In the genomic region with DNA sequence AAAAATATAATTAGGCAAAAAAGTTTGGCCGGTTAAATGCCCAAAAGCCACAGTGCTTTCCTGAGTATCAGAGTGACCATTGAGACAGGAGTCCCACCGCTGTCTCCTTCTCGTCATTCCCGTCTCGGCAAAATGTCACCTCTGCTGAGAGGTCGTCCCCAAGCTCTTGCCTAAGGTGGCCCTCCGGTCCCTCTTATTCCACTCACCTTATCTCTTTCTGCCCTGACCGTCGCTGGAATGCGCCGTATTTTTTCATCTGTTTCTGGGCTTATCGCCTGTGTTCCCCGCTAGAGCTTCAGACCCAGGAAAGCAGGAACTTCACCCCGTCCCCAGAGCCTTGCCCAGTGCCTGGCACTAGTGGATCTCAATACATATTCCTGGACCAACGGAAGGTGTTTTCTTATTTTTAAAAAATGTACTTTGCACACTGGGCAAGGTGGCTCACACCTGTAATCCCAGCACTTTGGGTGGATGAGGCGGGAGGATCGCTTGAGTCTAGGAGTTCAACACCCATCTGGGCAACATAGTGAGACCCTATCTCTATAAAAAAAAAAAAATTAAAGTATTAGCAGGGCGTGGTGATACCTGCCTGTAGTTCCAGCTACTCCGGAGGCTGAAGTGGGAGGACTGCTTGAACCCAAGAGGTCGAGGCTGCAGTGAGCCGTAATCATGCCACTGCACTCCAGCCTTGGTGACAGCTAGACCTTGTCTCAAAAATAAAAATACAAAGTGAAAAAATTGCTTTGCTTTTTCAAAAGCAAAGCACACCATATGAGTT, we compare ENCODE assay signal across 25 cellular contexts.
DNase-seq lines count a peak whose midpoint lies in the region; ATAC-seq, FAIRE-seq and TF ChIP-seq lines count a peak whose summit lies in the region.
"Had no signal": no experiment of that assay in that cellular context is flagged by ENCODE, and none has a peak within 500 bp of the region (broad histone marks: within the 10 kb centered on the region; RNA-seq: fewer than 3 reads in every experiment).

No MANE protein-coding gene starts in this region.

- no peak overlapping the region for H3K4me3 Mint-ChIP-seq in T-helper 17 cell
- peak overlapping the region; percentile 52 for H3K4me3 Mint-ChIP-seq in stimulated activated effector memory CD8-positive, alpha-beta T cell treated with anti-CD3 and anti-CD28 coated beads, Interleukin-12 subunit alpha, Interleukin-12 subunit beta, amount 100 ng/mL, for 72 hours
- H3K4me3 Mint-ChIP-seq: nephron progenitor cell had no signal

- H3K27ac Mint-ChIP-seq in T-helper 17 cell, result peak overlapping the region; percentile 83
- H3K27ac Mint-ChIP-seq in stimulated activated effector memory CD8-positive, alpha-beta T cell treated with anti-CD3 and anti-CD28 coated beads, Interleukin-12 subunit alpha, Interleukin-12 subunit beta, amount 100 ng/mL, for 72 hours, result peak overlapping the region; percentile 19
- H3K27ac Mint-ChIP-seq: nephron progenitor cell had no signal

- H3K4me3 ChIP-seq in left ventricle myocardium inferior (no peak overlapping the region), endothelial cell of umbilical vein (replicated peaks in 1 of 3; ENCODE audit: insufficient read depth in 1 of 3, low read depth in 1 of 3, low read length in 3 of 3) (no peak overlapping the region)
- H3K4me3 ChIP-seq: colonic mucosa, GM12878, Peyer's patch, SJSA1, tibial nerve had no signal

- TF ChIP-seq POLR2A in endothelial cell of umbilical vein (IDR thresholded peaks at IDR 0.05; ENCODE audit: low read depth, low read length), result no peak

- no TSS peak for BruUV-seq in endothelial cell of umbilical vein (replicated peaks; lab: Mats Ljungman, UMichigan)

- H3K9me3 Mint-ChIP-seq in stimulated activated effector memory CD8-positive, alpha-beta T cell treated with anti-CD3 and anti-CD28 coated beads, Interleukin-12 subunit alpha, Interleukin-12 subunit beta, amount 100 ng/mL, for 72 hours, result no peaks in the 10 kb centered on the region
- H3K9me3 Mint-ChIP-seq: IgD-negative memory B cell, nephron progenitor cell had no signal

- no peak for FAIRE-seq in endothelial cell of umbilical vein (lab: Jason Lieb, UNC)
- FAIRE-seq: GM12878 had no signal

- dilution Hi-C loops in endothelial cell of umbilical vein (cut with MboI; ENCODE audit: extremely low pct_ligation_motif_present, low sequenced_read_pairs), result no loop called here

- H3K27ac ChIP-seq in left ventricle myocardium inferior (replicated peaks) (peak overlapping the region; percentile 94), endothelial cell of umbilical vein (ENCODE audit: insufficient read depth, low read depth, low read length) (no peak overlapping the region)
- H3K27ac ChIP-seq: colonic mucosa, SJSA1, tibial nerve, WERI-Rb-1 had no signal

- H3K9me3 ChIP-seq in left ventricle myocardium inferior (replicated peaks) (no peaks in the 10 kb centered on the region), T-helper 17 cell (ENCODE audit: control insufficient read depth, low read length, poor library complexity, severe bottlenecking) (no peaks in the 10 kb centered on the region), endothelial cell of umbilical vein (replicated peaks; ENCODE audit: control insufficient read depth, insufficient read depth, low read length) (no peaks in the 10 kb centered on the region)
- H3K9me3 ChIP-seq: colonic mucosa, Peyer's patch, SJSA1, tibial nerve had no signal

- H3K27me3 Mint-ChIP-seq in T-helper 17 cell, result no peaks in the 10 kb centered on the region

- no peak for TF ChIP-seq CTCF in left ventricle myocardium inferior (IDR thresholded peaks at IDR 0.05; ENCODE audit: borderline replicate concordance)
- no peak for TF ChIP-seq CTCF in endothelial cell of umbilical vein (IDR thresholded peaks at IDR 0.05; ENCODE audit: extremely low read depth in 1 of 2, insufficient read depth in 1 of 2, low read depth in 1 of 2, low read length in 2 of 2)

- peaks cover 44% of the 10 kb centered on the region for H3K4me1 ChIP-seq in left ventricle myocardium inferior
- peaks cover 8% of the 10 kb centered on the region for H3K4me1 ChIP-seq in endothelial cell of umbilical vein (ENCODE audit: control insufficient read depth, extremely low read depth, insufficient read depth, low read length)
- H3K4me1 ChIP-seq: colonic mucosa, SJSA1 had no signal

- H2AFZ ChIP-seq in endothelial cell of umbilical vein (ENCODE audit: low read depth, low read length), result peak overlapping the region; percentile 61

- peaks cover 4% of the 10 kb centered on the region for H3K36me3 Mint-ChIP-seq in T-helper 17 cell (ENCODE audit: low read depth)
- no peaks in the 10 kb centered on the region for H3K36me3 Mint-ChIP-seq in stimulated activated effector memory CD8-positive, alpha-beta T cell treated with anti-CD3 and anti-CD28 coated beads, Interleukin-12 subunit alpha, Interleukin-12 subunit beta, amount 100 ng/mL, for 72 hours

- no peaks in the 10 kb centered on the region for H3K27me3 ChIP-seq in left ventricle myocardium inferior (ENCODE audit: low read depth)
- H3K27me3 ChIP-seq in endothelial cell of umbilical vein (ENCODE audit: control insufficient read depth in 2 of 2, insufficient read depth in 2 of 2, low read length in 2 of 2), result no peaks in the 10 kb centered on the region
- H3K27me3 ChIP-seq: colonic mucosa, Peyer's patch, SJSA1, tibial nerve had no signal

- CTCF ChIA-PET in endothelial cell of umbilical vein (lab: Charles Lee), result interaction anchor here (1.7 kb wide), 1 partner anchor 10 kb away, joined by 3 read pairs; no protein-coding TSS in a partner anchor

- H3K4me1 Mint-ChIP-seq in T-helper 17 cell, result peaks cover 28% of the 10 kb centered on the region
- H3K4me1 Mint-ChIP-seq in stimulated activated effector memory CD8-positive, alpha-beta T cell treated with anti-CD3 and anti-CD28 coated beads, Interleukin-12 subunit alpha, Interleukin-12 subunit beta, amount 100 ng/mL, for 72 hours, result peaks cover 79% of the 10 kb centered on the region

- no peak for DNase-seq in left ventricle myocardium inferior
- DNase-seq in cardiac septum (ENCODE audit: low spot score), result no peak
- no peak for DNase-seq in T-helper 17 cell
- DNase-seq in endothelial cell of umbilical vein (ENCODE audit: low read depth, low spot score), result no peak
- DNase-seq in stimulated activated effector memory CD8-positive, alpha-beta T cell treated with anti-CD3 and anti-CD28 coated beads, Interleukin-12 subunit alpha, Interleukin-12 subunit beta, amount 100 ng/mL, for 72 hours (ENCODE audit: low spot score in 2 of 2), result no peak
- DNase-seq in germinal center (ENCODE audit: low spot score), result no peak
- DNase-seq in dedifferentiated amniotic fluid mesenchymal stem cell (ENCODE audit: extremely low spot score), result no peak
- no peak for DNase-seq in AG08395 (ENCODE audit: low spot score)
- DNase-seq: colonic mucosa; DMS79 treated with DMSO at 0.1 percent for 48 hours; glutamatergic neuron; HCEC 1CT; left colon; mesenchymal stem cell; NCI-H1436; NCI-H526; nephron progenitor cell; Peyer's patch; stimulated activated CD4-positive, alpha-beta T cell treated with anti-CD3 and anti-CD28 coated beads, Interleukin-2, amount 100 ng/mL, for 48 hours; stimulated activated naive CD8-positive, alpha-beta T cell treated with anti-CD3 and anti-CD28 coated beads, Interleukin-15, Interleukin-2, amounts not matched to agents 100 U/mL and 50 U/mL, for 24 hours; WERI-Rb-1 had no signal

- no peak overlapping the region for H3K9ac ChIP-seq in endothelial cell of umbilical vein (replicated peaks; ENCODE audit: extremely low read depth, insufficient read depth, low read length)

- H3K9me1 ChIP-seq in endothelial cell of umbilical vein (replicated peaks; ENCODE audit: control insufficient read depth, extremely low read depth, insufficient read depth, low read length), result no peaks in the 10 kb centered on the region

- H3K79me2 ChIP-seq in endothelial cell of umbilical vein (ENCODE audit: control insufficient read depth, insufficient read depth, low read length), result no peaks in the 10 kb centered on the region

- H3K36me3 ChIP-seq in left ventricle myocardium inferior (no peaks in the 10 kb centered on the region), endothelial cell of umbilical vein (ENCODE audit: control insufficient read depth in 2 of 2, extremely low read depth in 1 of 2, insufficient read depth in 2 of 2, low read length in 2 of 2) (no peaks in the 10 kb centered on the region)
- H3K36me3 ChIP-seq: colonic mucosa, Peyer's patch, SJSA1, tibial nerve, WERI-Rb-1 had no signal

- POLR2A ChIA-PET in endothelial cell of umbilical vein (lab: Charles Lee), result no interaction called here

- H4K20me1 ChIP-seq in endothelial cell of umbilical vein (replicated peaks; ENCODE audit: control insufficient read depth, extremely low read depth, insufficient read depth, low read length), result no peaks in the 10 kb centered on the region

- intact Hi-C loops in left ventricle myocardium inferior (cut with micrococcal nuclease), result no loop called here
- intact Hi-C loops in cardiac septum (cut with DNase I), result no loop called here
- intact Hi-C loops in endothelial cell of umbilical vein (cut with micrococcal nuclease), result no loop called here

- H3K4me2 ChIP-seq in endothelial cell of umbilical vein (ENCODE audit: insufficient read depth, low read length), result peak overlapping the region; percentile 2

- no peak for ATAC-seq in T-helper 17 cell
- no peak for ATAC-seq in stimulated activated effector memory CD8-positive, alpha-beta T cell treated with anti-CD3 and anti-CD28 coated beads, Interleukin-12 subunit alpha, Interleukin-12 subunit beta, amount 100 ng/mL, for 72 hours
- ATAC-seq: GM12878; left colon; stimulated activated naive CD8-positive, alpha-beta T cell treated with anti-CD3 and anti-CD28 coated beads, Interleukin-15, Interleukin-2, amounts not matched to agents 100 U/mL and 50 U/mL, for 24 hours had no signal

TF ChIP-seq in endothelial cell of umbilical vein, 7 proteins besides CTCF, POLR2A, EP300 and RAD21:
- TF ChIP-seq EZH2 (IDR thresholded peaks at IDR 0.05; ENCODE audit: borderline replicate concordance, low read depth, low read length, severe bottlenecking) (no peak), FOS (IDR thresholded peaks at IDR 0.05; ENCODE audit: borderline replicate concordance, insufficient read depth, low read length) (no peak), POLR2AphosphoS5 (IDR thresholded peaks at IDR 0.05; ENCODE audit: insufficient read depth, low read depth, low read length) (no peak), MYC (IDR thresholded peaks at IDR 0.05; ENCODE audit: low read depth, low read length) (no peak), JUN (IDR thresholded peaks at IDR 0.05; ENCODE audit: borderline replicate concordance, insufficient read depth, insufficient read length, low read depth) (no peak), GATA2 (IDR thresholded peaks at IDR 0.05; ENCODE audit: insufficient read depth, insufficient read length, low read depth, low read length) (no peak)
- TF ChIP-seq, protein P1, sequence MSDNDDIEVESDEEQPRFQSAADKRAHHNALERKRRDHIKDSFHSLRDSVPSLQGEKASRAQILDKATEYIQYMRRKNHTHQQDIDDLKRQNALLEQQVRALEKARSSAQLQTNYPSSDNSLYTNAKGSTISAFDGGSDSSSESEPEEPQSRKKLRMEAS (IDR thresholded peaks at IDR 0.05; ENCODE audit: insufficient read depth, insufficient read length), result no peak
